ENCODE assay signal across 8 cellular contexts in the genomic region with DNA sequence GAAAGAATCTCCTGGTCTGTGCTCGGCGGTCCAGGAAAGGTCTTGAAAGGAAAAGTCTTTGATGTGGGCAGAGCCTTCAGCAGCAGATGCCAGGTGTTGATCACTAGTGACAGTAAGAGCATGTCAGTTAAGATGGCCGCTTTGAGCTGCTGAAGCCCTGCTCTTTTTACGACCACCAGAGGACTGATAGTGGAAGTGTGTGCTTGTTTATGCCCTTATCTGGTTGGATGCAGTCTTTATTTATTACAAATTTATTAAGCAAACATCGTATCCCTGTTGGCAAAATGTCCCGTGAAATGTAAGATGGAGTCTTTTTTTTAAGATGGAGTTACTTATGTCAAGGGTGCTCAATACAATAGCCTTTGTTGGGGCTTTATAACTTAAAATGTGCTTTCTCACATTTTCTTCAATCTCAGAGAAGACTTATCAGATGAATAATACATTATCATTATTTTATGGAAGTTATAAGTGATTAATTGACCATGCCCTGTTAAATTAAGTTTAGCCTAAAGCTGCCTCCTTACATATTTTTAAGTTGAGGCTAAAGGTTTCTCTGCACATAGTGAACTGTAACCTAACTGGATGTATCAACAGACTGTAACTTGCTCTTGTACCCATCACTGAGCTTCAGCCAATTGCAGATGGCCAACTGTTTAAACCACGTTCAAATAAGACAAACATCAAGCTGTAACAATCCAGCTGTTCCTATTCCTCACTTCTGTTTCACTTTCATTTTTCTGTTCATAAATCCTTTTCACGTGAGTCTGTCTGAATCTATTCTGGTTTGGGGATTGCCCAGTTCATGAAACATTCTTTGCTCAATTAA.
DNase-seq lines count a peak whose midpoint lies in the region; ATAC-seq and TF ChIP-seq lines count a peak whose summit lies in the region.

No MANE protein-coding gene starts in this region.

- H3K4me1 ChIP-seq in spleen = peaks cover 0 to 22% (median 10%) of the 10 kb centered on the region in 6 donors

- no peaks in the 10 kb centered on the region for H3K9me3 ChIP-seq in spleen

- H3K27ac ChIP-seq in spleen = peak overlapping the region in 7 of 8 donors; percentile 26 to 64 (median 54)

- H3K27me3 ChIP-seq in spleen (replicated peaks in 1 of 7) = no peaks in the 10 kb centered on the region

- H3K36me3 ChIP-seq in spleen = no peaks in the 10 kb centered on the region

- H3K4me3 ChIP-seq in spleen = peak overlapping the region in 3 of 8 donors; percentile 6 to 56 (median 25)

- no peak for TF ChIP-seq POLR2A in spleen (IDR thresholded peaks at IDR 0.05)

- no peak for TF ChIP-seq CTCF in spleen (IDR thresholded peaks at IDR 0.05 in 8 of 11, conservative IDR thresholded peaks at IDR 0.05 in 3 of 11)

- peak; percentile 19 for DNase-seq in AG08395 (ENCODE audit: low spot score)
- DNase-seq in amniotic epithelial cell (ENCODE audit: low read depth) = peak; percentile 41
- DNase-seq in spleen = no peak
- no peak for DNase-seq in hypothalamus (lab: John Stamatoyannopoulos, UW)
- DNase-seq in stimulated activated CD4-positive, alpha-beta T cell treated with anti-CD3 and anti-CD28 coated beads, Interleukin-4, amount 100 ng/mL, for 24 hours = no peak
- no peak for DNase-seq in NCI-H2107 treated with DMSO at 0.1 percent for 48 hours (lab: John Stamatoyannopoulos, UW; ENCODE audit: unreplicated experiment)

- intact Hi-C loops in spleen (cut with DNase I; ENCODE audit: low total_unique reads) = no loop called here

- 59 to 63% (median 60%) methylated on average over 8 of the region's 8 CpGs for WGBS in spleen, 5 donors

- ATAC-seq in GM19035 (IDR thresholded peaks at IDR 0.05; ENCODE audit: unreplicated experiment) (peak; percentile 71), HG03159 (IDR thresholded peaks at IDR 0.05; ENCODE audit: unreplicated experiment) (peak; percentile 82)

Comparison
In these comparisons a context has a peak if more than half of its experiments do, and no peak if none do; other contexts are left out.
1. DNase-seq: peak in AG08395 (single experiment) and amniotic epithelial cell (single experiment); none in spleen (single experiment), hypothalamus (0 of 51), stimulated activated CD4-positive, alpha-beta T cell treated with anti-CD3 and anti-CD28 coated beads, Interleukin-4, amount 100 ng/mL, for 24 hours (single experiment) and NCI-H2107 treated with DMSO at 0.1 percent for 48 hours (single experiment).